In the genomic region with DNA sequence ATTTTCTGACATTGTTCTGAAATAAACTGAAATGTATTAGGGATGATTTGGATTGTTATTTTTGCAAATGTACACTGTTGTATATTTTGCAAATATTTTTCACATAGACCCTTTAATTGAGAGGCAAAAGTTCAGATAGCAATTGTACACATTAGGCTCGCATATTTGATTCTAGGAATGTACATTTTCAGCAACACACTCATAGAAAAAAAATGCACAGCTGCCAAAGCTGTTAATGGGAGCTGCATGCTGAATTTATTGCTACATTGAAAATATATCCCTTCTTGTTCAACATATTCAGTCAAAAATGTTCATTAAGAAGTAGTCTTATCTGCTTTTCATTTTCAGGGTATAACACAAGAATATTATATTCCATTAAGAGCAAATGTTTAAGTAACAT, we compare ENCODE assay signal across 12 cellular contexts.
"Had no signal": no experiment of that assay in that cellular context is flagged by ENCODE, and none has a peak within 500 bp of the region (broad histone marks: within the 10 kb centered on the region; RNA-seq: fewer than 3 reads in every experiment).

No MANE protein-coding gene starts in this region.

- H3K9me3 ChIP-seq: left ventricle myocardium inferior, prostate gland, thoracic aorta, upper lobe of right lung had no signal

- DNase-seq: activated CD4-positive, alpha-beta T cell treated with anti-CD3 and anti-CD28 coated beads for 4 hours; activated CD8-positive, alpha-beta memory T cell treated with anti-CD3 and anti-CD28 coated beads, Interleukin-2, amount 50 U/mL, for 48 hours; activated gamma-delta T cell; activated T-cell treated with anti-CD3 and anti-CD28 coated beads, Interleukin-2, amount 50 U/mL, for 72 hours; amniotic stem cell; erythroblast; hippocampal formation; left ventricle myocardium inferior; T-helper 2 cell; upper lobe of right lung had no signal

- H3K4me1 ChIP-seq: left ventricle myocardium inferior, prostate gland, upper lobe of right lung had no signal

- H3K27ac ChIP-seq: left ventricle myocardium inferior, prostate gland, thoracic aorta, upper lobe of right lung had no signal

- H3K27me3 ChIP-seq: upper lobe of right lung had no signal

- H3K4me3 ChIP-seq: left ventricle myocardium inferior, prostate gland, thoracic aorta, upper lobe of right lung had no signal

- H3K36me3 ChIP-seq: left ventricle myocardium inferior, prostate gland, thoracic aorta, upper lobe of right lung had no signal
